Comparison of ENCODE assay signal across 13 cellular contexts in the genomic region with DNA sequence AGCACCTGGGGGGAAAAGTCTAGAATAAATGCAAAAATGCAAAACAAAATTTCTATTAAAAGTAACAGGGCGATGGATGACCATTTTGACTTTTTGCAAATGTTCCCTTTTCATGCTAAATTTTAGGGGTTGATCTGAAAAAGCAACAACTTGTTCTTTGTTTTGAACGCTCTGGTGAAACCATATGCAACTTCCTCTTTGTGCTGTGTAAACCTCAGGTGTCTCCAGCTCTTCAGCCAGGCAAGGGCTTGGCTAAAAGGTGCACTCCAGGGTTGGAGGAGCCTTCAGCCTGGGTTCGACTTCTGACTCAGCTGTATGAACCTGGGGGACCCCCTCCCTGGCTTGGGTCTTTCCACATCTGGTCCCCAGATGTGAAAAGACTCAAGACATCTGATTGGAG. TPM values are rescaled to one million over a fixed set of nuclear protein-coding genes. Genes with fewer than 3 reads are reported as not detected.
DNase-seq lines count a peak whose midpoint lies in the region; ATAC-seq, FAIRE-seq and TF ChIP-seq lines count a peak whose summit lies in the region.
"Had no signal": no experiment of that assay in that cellular context is flagged by ENCODE, and none has a peak within 500 bp of the region (broad histone marks: within the 10 kb centered on the region; RNA-seq: fewer than 3 reads in every experiment).

No MANE protein-coding gene starts in this region.

- H3K4me1 Mint-ChIP-seq in CD8-positive, alpha-beta T cell (ENCODE audit: low read depth) = peaks cover 33% of the 10 kb centered on the region

- peaks cover 15% of the 10 kb centered on the region for H3K4me1 ChIP-seq in CD8-positive, alpha-beta T cell (ENCODE audit: insufficient read depth, low read length)
- peaks cover 7 to 24% of the 10 kb centered on the region in 2 donors for H3K4me1 ChIP-seq in adrenal gland (replicated peaks in 1 of 2)
- H3K4me1 ChIP-seq in SJCRH30 = peaks cover 10% of the 10 kb centered on the region; the same call in 1 of the 2 replicates
- peaks cover 0 to under 1% of the 10 kb centered on the region in 2 donors for H3K4me1 ChIP-seq in small intestine (ENCODE audit: control insufficient read depth in 2 of 2, insufficient read depth in 1 of 2, low read depth in 1 of 2, low read length in 1 of 2)

- TF ChIP-seq CTCF in CD8-positive, alpha-beta T cell (IDR thresholded peaks at IDR 0.05) = no peak
- TF ChIP-seq CTCF in adrenal gland (IDR thresholded peaks at IDR 0.05) = no peak

- no peak for DNase-seq in CD8-positive, alpha-beta T cell
- DNase-seq in adrenal gland (no peak), OCI-M2 (lab: John Stamatoyannopoulos, UW; ENCODE audit: unreplicated experiment) (no peak), SJCRH30 (no peak), left colon (no peak), small intestine (no peak)
- DNase-seq: Calu3; NCI-H345; stimulated activated naive CD4-positive, alpha-beta T cell treated with Interleukin-2 at 50 U/mL for 16 hours had no signal

- no peak for ATAC-seq in CD8-positive, alpha-beta T cell
- peak; percentile 47 for ATAC-seq in GM19372 (IDR thresholded peaks at IDR 0.05; ENCODE audit: low read depth, unreplicated experiment)
- peak; percentile 73 for ATAC-seq in HG03280 (IDR thresholded peaks at IDR 0.05; ENCODE audit: unreplicated experiment)
- ATAC-seq in left colon = no peak

- POLR2A ChIA-PET in CD8-positive, alpha-beta T cell (lab: Charles Lee) = no interaction called here

- no peaks in the 10 kb centered on the region for H3K9me3 Mint-ChIP-seq in CD8-positive, alpha-beta T cell

- no peak overlapping the region for H3K27ac ChIP-seq in CD8-positive, alpha-beta T cell (ENCODE audit: low read depth, low read length)
- peak overlapping the region in 3 of 5 donors; percentile 4 to 69 (median 69) for H3K27ac ChIP-seq in adrenal gland
- no peak overlapping the region for H3K27ac ChIP-seq in SJCRH30
- peak overlapping the region in 1 of 2 donors; percentile 69 for H3K27ac ChIP-seq in small intestine (ENCODE audit: low read depth in 1 of 2, low read length in 1 of 2)
- H3K27ac ChIP-seq: cardiac muscle cell had no signal

- 52 to 73% (median 63%) methylated on average over 3 of the region's 3 CpGs for WGBS in adrenal gland, 4 donors
- 75 to 88% (median 77%) methylated on average over 3 of the region's 3 CpGs for WGBS in small intestine, 3 donors

- no peaks in the 10 kb centered on the region for H3K27me3 ChIP-seq in CD8-positive, alpha-beta T cell (ENCODE audit: insufficient read depth, low read length)
- no peaks in the 10 kb centered on the region for H3K27me3 ChIP-seq in adrenal gland
- H3K27me3 ChIP-seq in SJCRH30 = no peaks in the 10 kb centered on the region
- no peaks in the 10 kb centered on the region for H3K27me3 ChIP-seq in small intestine (ENCODE audit: control insufficient read depth in 2 of 2, insufficient read depth in 2 of 2, low read length in 2 of 2)

- no peak overlapping the region for H3K4me3 Mint-ChIP-seq in CD8-positive, alpha-beta T cell

- no peaks in the 10 kb centered on the region for H3K36me3 ChIP-seq in CD8-positive, alpha-beta T cell (ENCODE audit: insufficient read depth, low read length)
- H3K36me3 ChIP-seq in adrenal gland (replicated peaks in 1 of 2) (no peaks in the 10 kb centered on the region), SJCRH30 (no peaks in the 10 kb centered on the region), small intestine (ENCODE audit: control insufficient read depth in 2 of 2, insufficient read depth in 2 of 2, low read length in 2 of 2) (peaks cover 0 to 18% of the 10 kb centered on the region in 2 donors)
- H3K36me3 ChIP-seq: cardiac muscle cell had no signal

- CTCF ChIA-PET in CD8-positive, alpha-beta T cell (lab: Charles Lee) = interaction anchor here (1.1 to 1.2 kb wide), 2 partner anchors 15 to 87 kb away, joined by 3 to 5 read pairs; no protein-coding TSS in a partner anchor

- no peak for FAIRE-seq in small intestine (lab: Jason Lieb, UNC)

- TF ChIP-seq POLR2A in adrenal gland (IDR thresholded peaks at IDR 0.05) = no peak

- H3K9me3 ChIP-seq in CD8-positive, alpha-beta T cell (ENCODE audit: low read length) = no peaks in the 10 kb centered on the region
- H3K9me3 ChIP-seq in adrenal gland (replicated peaks in 1 of 3) = no peaks in the 10 kb centered on the region
- H3K9me3 ChIP-seq in SJCRH30 (replicated peaks) = no peaks in the 10 kb centered on the region
- no peaks in the 10 kb centered on the region for H3K9me3 ChIP-seq in small intestine (ENCODE audit: control insufficient read depth, low read depth)

- no peaks in the 10 kb centered on the region for H3K27me3 Mint-ChIP-seq in CD8-positive, alpha-beta T cell (ENCODE audit: low read depth)

- H3K27ac Mint-ChIP-seq in CD8-positive, alpha-beta T cell = peak overlapping the region; percentile 55

- intact Hi-C loops in CD8-positive, alpha-beta T cell (cut with DNase I, micrococcal nuclease) = no loop called here
- intact Hi-C loops in adrenal gland (cut with DNase I) (no loop called here), left colon (cut with DNase I, micrococcal nuclease) (no loop called here)

- H3K4me3 ChIP-seq in CD8-positive, alpha-beta T cell (ENCODE audit: low read depth, low read length) = no peak overlapping the region
- H3K4me3 ChIP-seq in adrenal gland (no peak overlapping the region), SJCRH30 (no peak overlapping the region), small intestine (ENCODE audit: low read depth in 1 of 2, low read length in 2 of 2) (no peak overlapping the region)
- H3K4me3 ChIP-seq: cardiac muscle cell had no signal

- peaks cover 46% of the 10 kb centered on the region for H3K36me3 Mint-ChIP-seq in CD8-positive, alpha-beta T cell

RNA-seq across cellular contexts. Expression of gene IRF8, which starts 9.5 kb away (rescaled TPM):
- 10 to 100 TPM; 23.0 to 25.5 TPM for total RNA-seq in CD8-positive, alpha-beta T cell
- 10 to 100 TPM; 11.4 to 40.1 (median 19.3) TPM for total RNA-seq in adrenal gland
- 1 to 10 TPM; 3.4 to 9.6 (median 8.3) TPM for polyA plus RNA-seq in adrenal gland
- not detected in 2 replicates for total RNA-seq in SJCRH30 (2014; rRNA removed; shearing (Covaris generic))
- total RNA-seq in left colon = 10 to 100 TPM; 41.9 to 48.7 TPM
- 10 to 100 TPM; 28.0 to 52.1 (median 40.1) TPM for polyA plus RNA-seq in small intestine
- total RNA-seq: pulmonary artery endothelial cell had no signal

Comparison
In these comparisons a context has a peak if more than half of its experiments do, and no peak if none do; other contexts are left out.
1. ATAC-seq: peak in GM19372 (single experiment) and HG03280 (single experiment); none in CD8-positive, alpha-beta T cell (single experiment) and left colon (single experiment).
2. H3K27ac ChIP-seq: peak in adrenal gland (3 of 5); none in CD8-positive, alpha-beta T cell (single experiment) and SJCRH30 (single experiment).
3. RNA of gene IRF8, which starts 9.5 kb away (total RNA-seq): 41.9 to 48.7 TPM in left colon, 23.0 to 25.5 TPM in CD8-positive, alpha-beta T cell and 11.4 to 40.1 TPM in adrenal gland; not detected in SJCRH30; every median in the first group is over 10 times any median in the second.